Comparison of ENCODE assay signal across 8 cellular contexts in genomic region chr1:17119744-17120482, GRCh38. TPM values are rescaled to one million over a fixed set of nuclear protein-coding genes. Genes with fewer than 3 reads are reported as not detected.
DNase-seq lines count a peak whose midpoint lies in the region; ATAC-seq and TF ChIP-seq lines count a peak whose summit lies in the region.

No MANE protein-coding gene starts in this region.

- POLR2A ChIA-PET in AG04450 (lab: Yijun Ruan, JAX) (interaction anchor here (0.6 kb wide), 1 partner anchor 10 kb away, joined by 3 read pairs; no protein-coding TSS in a partner anchor), activated B cell treated with CpG ODN at 0.5 μM for 24 hours (lab: Charles Lee) (interaction anchor here (0.6 to 1.3 kb wide), 3 partner anchors 8 to 115 kb away, joined by 3 to 4 read pairs (median 4); no protein-coding TSS in a partner anchor)

- no peaks in the 10 kb centered on the region for H3K9me2 ChIP-seq in GM23338 (ENCODE audit: insufficient read depth)

- H3K4me2 ChIP-seq in GM23338: peak overlapping the region; percentile 98

- peak overlapping the region; percentile 81 for H3K4me3 Mint-ChIP-seq in GM23338
- H3K4me3 Mint-ChIP-seq in activated B cell treated with CpG ODN at 0.5 μM for 24 hours: peak overlapping the region; percentile 77

- H3K36me3 ChIP-seq in GM23338 (ENCODE audit: insufficient read depth): no peaks in the 10 kb centered on the region
- H3K36me3 ChIP-seq in mesodermal cell (ENCODE audit: control insufficient read depth, insufficient read depth, low read length): no peaks in the 10 kb centered on the region

- H3K9me3 Mint-ChIP-seq in GM23338: no peaks in the 10 kb centered on the region
- no peaks in the 10 kb centered on the region for H3K9me3 Mint-ChIP-seq in activated B cell treated with CpG ODN at 0.5 μM for 24 hours

- H3K27ac Mint-ChIP-seq in GM23338 (no peak overlapping the region), activated B cell treated with CpG ODN at 0.5 μM for 24 hours (peak overlapping the region; percentile 35)

- H4K20me1 ChIP-seq in GM23338 (replicated peaks; ENCODE audit: insufficient read depth): no peaks in the 10 kb centered on the region; the same call in 1 of the 2 replicates

- peaks cover 41% of the 10 kb centered on the region for H3K27me3 ChIP-seq in AG04450 (ENCODE audit: control insufficient read depth, insufficient read depth, low read length)
- H3K27me3 ChIP-seq in GM23338 (ENCODE audit: insufficient read depth): peaks cover 27% of the 10 kb centered on the region

- no peaks in the 10 kb centered on the region; the same call in 1 of the 2 replicates for H3F3A ChIP-seq in GM23338 (replicated peaks; ENCODE audit: low read depth)

- H3K27ac ChIP-seq in AG04450 (ENCODE audit: low read depth, low read length) (no peak overlapping the region), GM23338 (ENCODE audit: low read depth) (no peak overlapping the region), mesodermal cell (ENCODE audit: low read depth, low read length, severe bottlenecking) (no peak overlapping the region)

- DNase-seq in AG04450 (ENCODE audit: low read depth, low spot score) (no peak), GM23338 (ENCODE audit: low spot score) (peak; percentile 78), activated B cell treated with CpG ODN at 0.5 μM for 24 hours (peak; percentile 42), NCI-H187 (lab: John Stamatoyannopoulos, UW) (no peak), NCI-H1105 treated with DMSO at 0.1 percent for 48 hours (lab: John Stamatoyannopoulos, UW) (no peak)

- ATAC-seq in GM23338 (peak; percentile 45), activated B cell treated with CpG ODN at 0.5 μM for 24 hours (ENCODE audit: low read depth) (peak; percentile 80), GM21717 (IDR thresholded peaks at IDR 0.05; ENCODE audit: unreplicated experiment) (no peak), HG03139 (IDR thresholded peaks at IDR 0.05; ENCODE audit: unreplicated experiment) (no peak)

- peaks cover 35% of the 10 kb centered on the region for H3K27me3 Mint-ChIP-seq in GM23338 (ENCODE audit: insufficient read depth, low read depth, poor library complexity)
- H3K27me3 Mint-ChIP-seq in activated B cell treated with CpG ODN at 0.5 μM for 24 hours: peaks cover 13% of the 10 kb centered on the region

- H3K9me3 ChIP-seq in AG04450 (ENCODE audit: control insufficient read depth, insufficient read depth, low read length) (no peaks in the 10 kb centered on the region; the same call in 1 of the 2 replicates), mesodermal cell (ENCODE audit: control insufficient read depth, low read length) (no peaks in the 10 kb centered on the region)

- intact Hi-C loops in activated B cell treated with CpG ODN at 0.5 μM for 24 hours (cut with micrococcal nuclease): loop anchor here (1.0 kb wide), 2 partner anchors 61 to 66 kb away; partner anchors contain the start of gene SDHB

- H3K4me1 Mint-ChIP-seq in GM23338 (peaks cover 29% of the 10 kb centered on the region), activated B cell treated with CpG ODN at 0.5 μM for 24 hours (peaks cover 34% of the 10 kb centered on the region)

- H3K4me3 ChIP-seq in AG04450 (ENCODE audit: low read depth, low read length): peak overlapping the region; percentile 20; the same call in 1 of the 2 replicates
- H3K4me3 ChIP-seq in GM23338: peak overlapping the region; percentile 81
- H3K4me3 ChIP-seq in mesodermal cell (ENCODE audit: extremely low read depth, insufficient read depth, low read length, poor library complexity, severe bottlenecking): peak overlapping the region; percentile 37

- H3K36me3 Mint-ChIP-seq in GM23338 (ENCODE audit: low read depth): no peaks in the 10 kb centered on the region
- H3K36me3 Mint-ChIP-seq in activated B cell treated with CpG ODN at 0.5 μM for 24 hours (ENCODE audit: low read depth): no peaks in the 10 kb centered on the region

- CTCF ChIA-PET in AG04450 (lab: Charles Lee): interaction anchor here (2.9 to 3.7 kb wide), 2 partner anchors 117 to 216 kb away, joined by 18 to 30 read pairs; no protein-coding TSS in a partner anchor
- CTCF ChIA-PET in activated B cell treated with CpG ODN at 0.5 μM for 24 hours (lab: Charles Lee): no interaction called here

- WGBS in mesodermal cell (ENCODE audit: insufficient coverage in 2 of 2), 2 experiments: 37% methylated on average over 11 to 13 of the region's 20 CpGs

- peaks cover 6% of the 10 kb centered on the region; the same call in 1 of the 2 replicates for H3K4me1 ChIP-seq in GM23338 (ENCODE audit: insufficient read depth)
- H3K4me1 ChIP-seq in mesodermal cell (ENCODE audit: control insufficient read depth, insufficient read depth, low read length, poor library complexity, severe bottlenecking): peaks cover 24% of the 10 kb centered on the region

- TF ChIP-seq CTCF in AG04450 (IDR thresholded peaks at IDR 0.05; ENCODE audit: low read depth, low read length) (no peak), GM23338 (conservative IDR thresholded peaks at IDR 0.05; ENCODE audit: low read depth in 2 of 2) (peak in 1 of 2 experiments; percentile 38; a peak in 2 of 4 replicates), activated B cell treated with CpG ODN at 0.5 μM for 24 hours (IDR thresholded peaks at IDR 0.05) (no peak)

- peak overlapping the region; percentile 91 for H2AFZ ChIP-seq in GM23338

- H3K79me2 ChIP-seq in GM23338 (replicated peaks; ENCODE audit: insufficient read depth): no peaks in the 10 kb centered on the region

TF ChIP-seq in GM23338, 12 proteins besides CTCF, POLR2A, EP300 and RAD21 (continues in another document):
- TF ChIP-seq ZNF114 (CRISPR knock-in tag; IDR thresholded peaks at IDR 0.05) (no peak), JUNB (IDR thresholded peaks at IDR 0.05; ENCODE audit: unreplicated experiment) (no peak), STAT1 (IDR thresholded peaks at IDR 0.05; ENCODE audit: unreplicated experiment) (no peak), POLR2AphosphoS5 (IDR thresholded peaks at IDR 0.05; ENCODE audit: low read depth) (no peak), ZNF331 (CRISPR knock-in tag; IDR thresholded peaks at IDR 0.05; ENCODE audit: low read depth) (no peak), CREB1 (CRISPR knock-in tag; IDR thresholded peaks at IDR 0.05; ENCODE audit: low read depth) (no peak), NANOG (IDR thresholded peaks at IDR 0.05; ENCODE audit: borderline replicate concordance) (no peak), REST (IDR thresholded peaks at IDR 0.05; ENCODE audit: unreplicated experiment) (no peak), ETS1 (IDR thresholded peaks at IDR 0.05) (no peak), EZH2phosphoT487 (IDR thresholded peaks at IDR 0.05; ENCODE audit: unreplicated experiment) (no peak), EZH2 (IDR thresholded peaks at IDR 0.05; ENCODE audit: low read depth, unreplicated experiment) (no peak)

RNA-seq across cellular contexts. Expression of gene PADI2, which starts 0.7 kb away (rescaled TPM):
- polyA plus RNA-seq in AG04450 (2011; rRNA removed) (not detected in 2 replicates), GM23338 (2016; fragmentation: Nextera tagmentation; extraction: Ambion mirVana) (1.7 TPM in 2 replicates)
- not detected in 2 replicates for polyA minus RNA-seq in AG04450 (2011; rRNA and poly(A)+ RNA removed)
- 3.7 and 4.3 TPM in 2 replicates for total RNA-seq in GM23338 (2014; rRNA removed; shearing (Covaris generic))
- 7.2 and 9.9 TPM in 2 replicates for total RNA-seq in activated B cell treated with CpG ODN at 0.5 μM for 24 hours
- polyA plus RNA-seq in mesodermal cell (2013, experiment 1 of 2): 0.29 TPM
- polyA plus RNA-seq in mesodermal cell (2013, experiment 2 of 2): 0.46 TPM

Comparison
In these comparisons a context has a peak if more than half of its experiments do, and no peak if none do; other contexts are left out.
1. DNase-seq: peak in GM23338 (single experiment) and activated B cell treated with CpG ODN at 0.5 μM for 24 hours (single experiment); none in AG04450 (single experiment), NCI-H187 (0 of 2) and NCI-H1105 treated with DMSO at 0.1 percent for 48 hours (single experiment).
2. H3K4me3 ChIP-seq: peak in every context shown above with its lines; median percentile 81 in GM23338; 37 in mesodermal cell; 20 in AG04450.
3. ATAC-seq: peak in GM23338 (single experiment) and activated B cell treated with CpG ODN at 0.5 μM for 24 hours (single experiment); none in GM21717 (single experiment) and HG03139 (single experiment).